In genomic region chr2:37228788-37229187, GRCh38 we compare ENCODE assay signal across 25 cellular contexts. TPM values are rescaled to one million over a fixed set of nuclear protein-coding genes. Genes with fewer than 3 reads are reported as not detected.
"Had no signal": no experiment of that assay in that cellular context is flagged by ENCODE, and none has a peak within 500 bp of the region (broad histone marks: within the 10 kb centered on the region; RNA-seq: fewer than 3 reads in every experiment).

No MANE protein-coding gene starts in this region.

- DNase-seq: activated CD4-positive, alpha-beta T cell treated with anti-CD3 and anti-CD28 coated beads, Interleukin-2, amount 50 U/mL, for 1 hour; activated CD8-positive, alpha-beta memory T cell treated with anti-CD3 and anti-CD28 coated beads, Interleukin-2, amount 50 U/mL, for 4 hours; activated effector memory CD4-positive, alpha-beta T cell treated with anti-CD3 and anti-CD28 coated beads, Interleukin-2, amount 50 U/mL, for 16 hours; activated naive CD4-positive, alpha-beta T cell treated with anti-CD3 and anti-CD28 coated beads, Interleukin-2, amount 50 U/mL, for 16 hours; activated T-cell treated with anti-CD3 and anti-CD28 coated beads, Interleukin-2, amount 50 U/mL, for 48 hours; cerebellar nuclear complex; cortex of kidney; left ventricle myocardium superior; mesenchymal stem cell; mucosa of descending colon; naive B cell; stimulated activated naive CD8-positive, alpha-beta T cell treated with anti-CD3 and anti-CD28 coated beads, Interleukin-15, Interleukin-2, amounts not matched to agents 100 U/mL and 50 U/mL, for 24 hours; substantia nigra; tibial artery had no signal

- H2AFZ ChIP-seq: neural progenitor cell had no signal

- H3K9me3 ChIP-seq: ascending aorta, mucosa of descending colon, prostate gland, right atrium auricular region, tibial artery had no signal

- H3K4me1 ChIP-seq: prostate gland had no signal

- H3K27ac Mint-ChIP-seq: neural progenitor cell had no signal

- H3K27me3 Mint-ChIP-seq: naive B cell had no signal

- H3K27me3 ChIP-seq: ascending aorta, neural progenitor cell, right atrium auricular region, tibial artery had no signal

- H3K4me3 ChIP-seq: mucosa of descending colon, prostate gland, right atrium auricular region, tibial artery had no signal

- H3K9me3 Mint-ChIP-seq: naive B cell, neural progenitor cell had no signal

- ATAC-seq: activated CD4-positive, CD25-positive, alpha-beta regulatory T cell treated with anti-CD3 and anti-CD28 coated beads, Interleukin-2, amount 50 U/mL, for 24 hours; left ventricle myocardium superior; mucosa of descending colon; stimulated activated naive CD8-positive, alpha-beta T cell treated with anti-CD3 and anti-CD28 coated beads, Interleukin-15, Interleukin-2, amounts not matched to agents 100 U/mL and 50 U/mL, for 24 hours had no signal

- H3K27ac ChIP-seq: ascending aorta, prostate gland, right atrium auricular region, tibial artery had no signal

RNA-seq across cellular contexts. Expression of gene SULT6B1, which starts 40.3 kb away (rescaled TPM):
- total RNA-seq: ascending aorta, frontal cortex, left ventricle myocardium superior, mucosa of descending colon, osteoblast, prostate gland, right atrium auricular region, skeletal muscle tissue, urinary bladder had no signal
- polyA plus RNA-seq: adipose tissue, esophagus, urinary bladder had no signal
